ENCODE assay signal across 10 cellular contexts in genomic region chr7:5670173-5670933, GRCh38.
DNase-seq lines count a peak whose midpoint lies in the region; ATAC-seq and TF ChIP-seq lines count a peak whose summit lies in the region.
"Had no signal": no experiment of that assay in that cellular context is flagged by ENCODE, and none has a peak within 500 bp of the region (broad histone marks: within the 10 kb centered on the region; RNA-seq: fewer than 3 reads in every experiment).

No MANE protein-coding gene starts in this region.

- peaks cover 5% of the 10 kb centered on the region for H3K36me3 Mint-ChIP-seq in activated naive CD4-positive, alpha-beta T cell treated with anti-CD3 and anti-CD28 coated beads, Interleukin-2, amount 50 U/mL, for 24 hours
- H3K36me3 Mint-ChIP-seq in activated naive CD4-positive, alpha-beta T cell treated with anti-CD3 and anti-CD28 coated beads, Interleukin-2, amount 10 ng/mL, durations not matched to agents 7 days and 5 days = peaks cover 2% of the 10 kb centered on the region
- no peaks in the 10 kb centered on the region for H3K36me3 Mint-ChIP-seq in activated naive CD8-positive, alpha-beta T cell

- no peaks in the 10 kb centered on the region for H3K9me3 ChIP-seq in upper lobe of right lung

- H3K27me3 Mint-ChIP-seq in activated naive CD4-positive, alpha-beta T cell treated with anti-CD3 and anti-CD28 coated beads, Interleukin-2, amount 50 U/mL, for 24 hours = no peaks in the 10 kb centered on the region
- H3K27me3 Mint-ChIP-seq in activated naive CD4-positive, alpha-beta T cell treated with anti-CD3 and anti-CD28 coated beads, Interleukin-2, amount 10 ng/mL, durations not matched to agents 7 days and 5 days = no peaks in the 10 kb centered on the region
- no peaks in the 10 kb centered on the region for H3K27me3 Mint-ChIP-seq in activated naive CD8-positive, alpha-beta T cell

- intact Hi-C loops in upper lobe of right lung (cut with DNase I) = no loop called here

- peaks cover 24% of the 10 kb centered on the region for H3K4me1 Mint-ChIP-seq in activated naive CD4-positive, alpha-beta T cell treated with anti-CD3 and anti-CD28 coated beads, Interleukin-2, amount 50 U/mL, for 24 hours
- H3K4me1 Mint-ChIP-seq in activated naive CD4-positive, alpha-beta T cell treated with anti-CD3 and anti-CD28 coated beads, Interleukin-2, amount 10 ng/mL, durations not matched to agents 7 days and 5 days = peaks cover 2% of the 10 kb centered on the region
- H3K4me1 Mint-ChIP-seq in activated naive CD8-positive, alpha-beta T cell (ENCODE audit: low read depth) = peaks cover 12% of the 10 kb centered on the region

- peak overlapping the region; percentile 71 for H3K27ac ChIP-seq in upper lobe of right lung

- CTCF ChIA-PET in activated naive CD4-positive, alpha-beta T cell treated with anti-CD3 and anti-CD28 coated beads, Interleukin-2, amount 10 ng/mL, durations not matched to agents 7 days and 5 days (lab: Charles Lee) = interaction anchor here (0.8 to 1.4 kb wide), 3 partner anchors 32 to 111 kb away, joined by 3 to 4 read pairs (median 3); partner anchors contain the start of gene RNF216

- ATAC-seq in upper lobe of right lung (peak; percentile 82), GM19463 (IDR thresholded peaks at IDR 0.05; ENCODE audit: unreplicated experiment) (no peak)
- ATAC-seq: activated T-cell treated with anti-CD3 and anti-CD28 coated beads, Interleukin-2, amount 50 U/mL, for 72 hours had no signal

- H3K4me1 ChIP-seq in upper lobe of right lung = peaks cover 33% of the 10 kb centered on the region

- no peaks in the 10 kb centered on the region for H3K9me3 Mint-ChIP-seq in activated naive CD4-positive, alpha-beta T cell treated with anti-CD3 and anti-CD28 coated beads, Interleukin-2, amount 50 U/mL, for 24 hours
- H3K9me3 Mint-ChIP-seq in activated naive CD4-positive, alpha-beta T cell treated with anti-CD3 and anti-CD28 coated beads, Interleukin-2, amount 10 ng/mL, durations not matched to agents 7 days and 5 days = no peaks in the 10 kb centered on the region
- no peaks in the 10 kb centered on the region for H3K9me3 Mint-ChIP-seq in activated naive CD8-positive, alpha-beta T cell (ENCODE audit: low read depth)
- H3K9me3 Mint-ChIP-seq: activated T-cell treated with anti-CD3 and anti-CD28 coated beads, Interleukin-2, amount 50 U/mL, for 72 hours had no signal

- peak overlapping the region; percentile 86 for H3K27ac Mint-ChIP-seq in activated naive CD4-positive, alpha-beta T cell treated with anti-CD3 and anti-CD28 coated beads, Interleukin-2, amount 50 U/mL, for 24 hours
- no peak overlapping the region for H3K27ac Mint-ChIP-seq in activated naive CD4-positive, alpha-beta T cell treated with anti-CD3 and anti-CD28 coated beads, Interleukin-2, amount 10 ng/mL, durations not matched to agents 7 days and 5 days
- peak overlapping the region; percentile 72 for H3K27ac Mint-ChIP-seq in activated naive CD8-positive, alpha-beta T cell

- no peak overlapping the region for H3K4me3 ChIP-seq in upper lobe of right lung

- no peaks in the 10 kb centered on the region for H3K36me3 ChIP-seq in upper lobe of right lung

- H3K27me3 ChIP-seq in upper lobe of right lung = no peaks in the 10 kb centered on the region

- TF ChIP-seq CTCF in upper lobe of right lung (IDR thresholded peaks at IDR 0.05) = no peak

- no peak for DNase-seq in activated naive CD4-positive, alpha-beta T cell treated with anti-CD3 and anti-CD28 coated beads, Interleukin-2, amount 10 ng/mL, durations not matched to agents 7 days and 5 days
- peak; percentile 55 for DNase-seq in medulla oblongata (ENCODE audit: extremely low spot score)
- DNase-seq in upper lobe of right lung = no peak
- DNase-seq in activated CD8-positive, alpha-beta memory T cell treated with anti-CD3 and anti-CD28 coated beads for 24 hours = no peak
- DNase-seq in NCI-H226 = no peak
- DNase-seq: activated T-cell treated with anti-CD3 and anti-CD28 coated beads, Interleukin-2, amount 50 U/mL, for 72 hours; NCI-H1436 had no signal

- H3K4me3 Mint-ChIP-seq in activated naive CD4-positive, alpha-beta T cell treated with anti-CD3 and anti-CD28 coated beads, Interleukin-2, amount 50 U/mL, for 24 hours = no peak overlapping the region
- H3K4me3 Mint-ChIP-seq in activated naive CD4-positive, alpha-beta T cell treated with anti-CD3 and anti-CD28 coated beads, Interleukin-2, amount 10 ng/mL, durations not matched to agents 7 days and 5 days = no peak overlapping the region
- H3K4me3 Mint-ChIP-seq in activated naive CD8-positive, alpha-beta T cell = no peak overlapping the region
- H3K4me3 Mint-ChIP-seq: activated T-cell treated with anti-CD3 and anti-CD28 coated beads, Interleukin-2, amount 50 U/mL, for 72 hours had no signal
